Comparison of ENCODE assay signal across 19 cellular contexts in the genomic region with DNA sequence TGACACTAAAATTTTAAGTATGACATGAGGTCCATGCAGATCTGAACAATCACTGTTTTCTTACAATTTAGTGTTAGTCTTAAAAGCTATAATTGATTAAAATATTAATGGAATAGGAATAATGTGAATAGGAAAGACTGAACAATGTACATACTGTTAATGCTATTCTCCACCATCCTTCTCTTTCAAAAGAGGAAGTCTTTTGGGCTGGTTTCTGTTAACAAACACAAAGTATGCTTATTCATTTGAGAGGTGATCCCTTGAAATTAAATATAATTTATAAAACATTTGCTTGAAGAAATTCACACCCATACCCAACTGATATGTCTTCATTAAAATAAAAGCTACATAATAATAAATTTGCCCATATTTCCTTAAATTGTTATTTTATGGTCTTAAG. TPM values are rescaled to one million over a fixed set of nuclear protein-coding genes. Genes with fewer than 3 reads are reported as not detected.
DNase-seq lines count a peak whose midpoint lies in the region; ATAC-seq, FAIRE-seq and TF ChIP-seq lines count a peak whose summit lies in the region.
"Had no signal": no experiment of that assay in that cellular context is flagged by ENCODE, and none has a peak within 500 bp of the region (broad histone marks: within the 10 kb centered on the region; RNA-seq: fewer than 3 reads in every experiment).

No MANE protein-coding gene starts in this region.

- DNase-seq in CD1c-positive myeloid dendritic cell (ENCODE audit: extremely low spot score) (peak; percentile 19), GM12891 (ENCODE audit: insufficient read length, low spot score) (no peak), OCI-M1 (lab: John Stamatoyannopoulos, UW) (peak; percentile 38), GM12878 (ENCODE audit: low read depth, low spot score) (no peak), NCI-H524 treated with DMSO at 0.1 percent for 48 hours (lab: John Stamatoyannopoulos, UW) (no peak), MCF 10A (ENCODE audit: unreplicated experiment) (no peak)
- DNase-seq in activated T-cell treated with anti-CD3 and anti-CD28 coated beads, Interleukin-2, amount 50 U/mL, for 72 hours: no peak
- DNase-seq: CD4-positive, alpha-beta memory T cell; DMS153; DMS79; GDM1; GM23248 had no signal

- H3K9me3 ChIP-seq in GM12878 (replicated peaks; ENCODE audit: control insufficient read depth, insufficient read depth, low read length): no peaks in the 10 kb centered on the region
- H3K9me3 ChIP-seq: HAP-1 had no signal

- RAD21 ChIA-PET in GM12878 (lab: Charles Lee; ENCODE audit: unreplicated experiment): interaction anchor here (0.7 to 3.7 kb wide), 5 partner anchors 18 to 170 kb away, joined by 3 to 17 read pairs (median 6); no protein-coding TSS in a partner anchor

- FAIRE-seq in GM12891 (lab: Jason Lieb, UNC): no peak
- FAIRE-seq in GM12878 (lab: Jason Lieb, UNC): no peak
- FAIRE-seq: A204.1, HepG2 had no signal

- H3K9me3 Mint-ChIP-seq in activated T-cell treated with anti-CD3 and anti-CD28 coated beads, Interleukin-2, amount 50 U/mL, for 72 hours: no peaks in the 10 kb centered on the region
- H3K9me3 Mint-ChIP-seq in MCF 10A (ENCODE audit: unreplicated experiment): no peaks in the 10 kb centered on the region
- H3K9me3 Mint-ChIP-seq: CD4-positive, alpha-beta memory T cell had no signal

- no peak overlapping the region for H3K9ac ChIP-seq in GM12878 (ENCODE audit: control insufficient read depth, insufficient read depth, low read length)
- H3K9ac ChIP-seq: GM23248 had no signal

- no peak for TF ChIP-seq EP300 in GM12878 (IDR thresholded peaks at IDR 0.05; ENCODE audit: borderline replicate concordance in 1 of 2, control insufficient read depth in 1 of 2, low read depth in 2 of 2, low read length in 2 of 2)

- H3K27ac Mint-ChIP-seq in activated T-cell treated with anti-CD3 and anti-CD28 coated beads, Interleukin-2, amount 50 U/mL, for 72 hours: no peak overlapping the region
- no peak overlapping the region for H3K27ac Mint-ChIP-seq in MCF 10A (ENCODE audit: low read depth, unreplicated experiment)
- H3K27ac Mint-ChIP-seq: IgD-negative memory B cell had no signal

- CTCF ChIA-PET in GM12878 (lab: Yijun Ruan, JAX): interaction anchor here (0.7 to 1.6 kb wide), 3 partner anchors 41 to 170 kb away, joined by 3 to 4 read pairs (median 4); no protein-coding TSS in a partner anchor
- CTCF ChIA-PET in MCF 10A (lab: Yijun Ruan, JAX): interaction anchor here (1.2 kb wide), 1 partner anchor 156 kb away, joined by 3 read pairs; no protein-coding TSS in a partner anchor

- H4K20me1 ChIP-seq in GM12878 (ENCODE audit: control insufficient read depth, insufficient read depth): no peaks in the 10 kb centered on the region

- SMC1A ChIA-PET in GM12878 (lab: Charles Lee; ENCODE audit: uncharacterized antibody, unreplicated experiment): interaction anchor here (0.7 to 5.3 kb wide), 6 partner anchors 12 to 169 kb away, joined by 3 to 30 read pairs (median 4); no protein-coding TSS in a partner anchor

- peaks cover 18% of the 10 kb centered on the region for H3K4me1 Mint-ChIP-seq in activated T-cell treated with anti-CD3 and anti-CD28 coated beads, Interleukin-2, amount 50 U/mL, for 72 hours (ENCODE audit: low read depth)
- H3K4me1 Mint-ChIP-seq in MCF 10A (ENCODE audit: insufficient read depth, unreplicated experiment): peaks cover 5% of the 10 kb centered on the region

- TF ChIP-seq CTCF in GM12878 (IDR thresholded peaks at IDR 0.05 in 2 of 3, conservative IDR thresholded peaks at IDR 0.05 in 1 of 3; ENCODE audit: control insufficient read depth in 2 of 3, extremely low read depth in 1 of 3, insufficient read depth in 1 of 3, low read depth in 3 of 3, low read length in 3 of 3) (no peak), MCF 10A (IDR thresholded peaks at IDR 0.05; ENCODE audit: unreplicated experiment) (no peak)

- no peaks in the 10 kb centered on the region for H3K79me2 ChIP-seq in GM12878 (ENCODE audit: control insufficient read depth, insufficient read depth, low read length)

- H3K4me2 ChIP-seq in GM12878 (ENCODE audit: control insufficient read depth, insufficient read depth): no peak overlapping the region

- no peak for TF ChIP-seq RAD21 in GM12878 (IDR thresholded peaks at IDR 0.05; ENCODE audit: insufficient read depth, low read depth, low read length)

- peaks cover 1 to 9% of the 10 kb centered on the region in 2 donors for H3K36me3 Mint-ChIP-seq in activated T-cell treated with anti-CD3 and anti-CD28 coated beads, Interleukin-2, amount 50 U/mL, for 72 hours (ENCODE audit: insufficient read depth in 2 of 2)
- H3K36me3 Mint-ChIP-seq in MCF 10A (ENCODE audit: insufficient read depth, unreplicated experiment): peaks cover 66% of the 10 kb centered on the region

- no peaks in the 10 kb centered on the region for H3K27me3 Mint-ChIP-seq in activated T-cell treated with anti-CD3 and anti-CD28 coated beads, Interleukin-2, amount 50 U/mL, for 72 hours (ENCODE audit: low read depth)
- H3K27me3 Mint-ChIP-seq in MCF 10A (ENCODE audit: insufficient read depth, unreplicated experiment): no peaks in the 10 kb centered on the region
- H3K27me3 Mint-ChIP-seq: CD4-positive, alpha-beta memory T cell; IgD-negative memory B cell had no signal

- no peaks in the 10 kb centered on the region for H3K27me3 ChIP-seq in GM12878 (replicated peaks in 1 of 2; ENCODE audit: control insufficient read depth in 2 of 2, insufficient read depth in 2 of 2, low read length in 1 of 2)

- no peak overlapping the region for H3K27ac ChIP-seq in GM12878 (ENCODE audit: control insufficient read depth, insufficient read depth)
- H3K27ac ChIP-seq: C4-2B had no signal

- H2AFZ ChIP-seq in GM12878 (ENCODE audit: control insufficient read depth, low read depth, low read length): no peak overlapping the region
- H2AFZ ChIP-seq: GM23248 had no signal

- BruUV-seq in GM12878 (replicated peaks; lab: Mats Ljungman, UMichigan) (no TSS peak), MCF 10A (replicated peaks; lab: Mats Ljungman, UMichigan) (no TSS peak)

- no peak overlapping the region for H3K4me3 ChIP-seq in GM12878
- H3K4me3 ChIP-seq: GM23248, HAP-1 had no signal

- no peak for ATAC-seq in GM12878
- ATAC-seq in activated T-cell treated with anti-CD3 and anti-CD28 coated beads, Interleukin-2, amount 50 U/mL, for 72 hours (replicated peaks in 1 of 2): no peak
- ATAC-seq: HepG2 had no signal

- in situ Hi-C loops in GM12878 (cut with MboI): no loop called here

- H3K4me3 Mint-ChIP-seq in activated T-cell treated with anti-CD3 and anti-CD28 coated beads, Interleukin-2, amount 50 U/mL, for 72 hours: no peak overlapping the region
- H3K4me3 Mint-ChIP-seq in MCF 10A (ENCODE audit: unreplicated experiment): no peak overlapping the region
- H3K4me3 Mint-ChIP-seq: CD4-positive, alpha-beta memory T cell; IgD-negative memory B cell had no signal

- TF ChIP-seq POLR2A in GM12891 (IDR thresholded peaks at IDR 0.05; ENCODE audit: low read depth, low read length): no peak
- TF ChIP-seq POLR2A in GM12878 (IDR thresholded peaks at IDR 0.05; ENCODE audit: low read depth, low read length): no peak

- H3K36me3 ChIP-seq in GM12878 (ENCODE audit: control insufficient read depth in 2 of 2, insufficient read depth in 2 of 2, low read length in 1 of 2): peaks cover 1 to 19% of the 10 kb centered on the region in 2 experiments; a peak in 3 of 4 replicates

- 0 out of 2 replicates have a peak, but pooled peaks cover 8% of the 10 kb centered on the region for H3K4me1 ChIP-seq in GM12878 (ENCODE audit: control insufficient read depth, insufficient read depth, low read length)
- H3K4me1 ChIP-seq: HAP-1 had no signal

- POLR2A ChIA-PET in GM12878 (lab: Charles Lee): interaction anchor here (0.7 kb wide), 1 partner anchor 14 kb away, joined by 3 read pairs; no protein-coding TSS in a partner anchor
- POLR2A ChIA-PET in MCF 10A (lab: Yijun Ruan, JAX): interaction anchor here (0.5 kb wide), 1 partner anchor 12 kb away, joined by 4 read pairs; no protein-coding TSS in a partner anchor

- intact Hi-C loops in GM12878 (cut with micrococcal nuclease; ENCODE audit: unreplicated experiment) (no loop called here), MCF 10A (cut with micrococcal nuclease) (no loop called here)

RNA-seq across cellular contexts. Expression of gene STPG4, which starts 2.3 kb away (rescaled TPM):
- 0.06 TPM for polyA plus RNA-seq in GM12891 (2012; ENCODE audit: low read depth, missing spikeins)
- 0.81 and 1.6 TPM in 2 replicates for total RNA-seq in GM12878 (2013; cell fraction: nucleolus; rRNA removed)
- 0.22 and 0.23 TPM in 2 replicates for total RNA-seq in GM12878 (2014; rRNA removed)
- total RNA-seq in GM12878 (2014; rRNA removed; fragmentation: Illumina TruSeq; extraction: Trizol): 0.22 and 0.28 TPM in 2 replicates
- total RNA-seq in GM12878 (2021): not detected in 2 replicates
- polyA plus RNA-seq in GM12878 (2011; ENCODE audit: low read depth): not detected
- 0.07 and 0.15 TPM in 2 replicates for polyA plus RNA-seq in GM12878 (2011; rRNA removed)
- 0.03 and 0.07 TPM in 2 replicates for polyA plus RNA-seq in GM12878 (2011; cell fraction: cytosol; rRNA removed)
- 0.30 and 0.31 TPM in 2 replicates for polyA plus RNA-seq in GM12878 (2011; cell fraction: nucleus; rRNA removed)
- polyA plus RNA-seq in GM12878 (2012): 0.09 and 0.14 TPM in 2 replicates
- 0.10 TPM in 1 of 2 replicates, not detected in the other for polyA plus RNA-seq in GM12878 (2014; fragmentation: Illumina TruSeq; extraction: Trizol)
- polyA plus RNA-seq in GM12878 (2014; fragmentation: Nextera tagmentation; extraction: Ambion mirVana): not detected
- 0.22 and 0.29 TPM in 2 replicates for polyA plus RNA-seq in GM12878 (2014; rRNA removed)
- under 1 TPM; 0.16 to 0.19 TPM for polyA plus RNA-seq in GM12878 (2016; fragmentation: Nextera tagmentation; extraction: Ambion mirVana)
- polyA minus RNA-seq in GM12878 (2011; rRNA and poly(A)+ RNA removed): 0.29 and 0.67 TPM in 2 replicates
- polyA minus RNA-seq in GM12878 (2011; cell fraction: cytosol; rRNA and poly(A)+ RNA removed): not detected in 2 replicates
- polyA minus RNA-seq in GM12878 (2011; cell fraction: nucleus; rRNA and poly(A)+ RNA removed): 0.48 and 0.96 TPM in 2 replicates
- total RNA-seq in activated T-cell treated with anti-CD3 and anti-CD28 coated beads, Interleukin-2, amount 50 U/mL, for 72 hours: not detected
- 0.83 TPM in 1 of 2 replicates, not detected in the other for total RNA-seq in MCF 10A (2022)
- total RNA-seq: Daoy, GM23248, H4 had no signal
- polyA plus RNA-seq: CD4-positive, alpha-beta memory T cell; GM23248; IgD-negative memory B cell had no signal

RNA-seq across cellular contexts. Expression of gene CALM2, which starts 23.5 kb away (rescaled TPM):
- polyA plus RNA-seq in GM12891 (2012; ENCODE audit: low read depth, missing spikeins): 406 TPM
- total RNA-seq in GM12878 (2013; cell fraction: nucleolus; rRNA removed): 144 and 147 TPM in 2 replicates
- total RNA-seq in GM12878 (2014; rRNA removed): 287 and 392 TPM in 2 replicates
- total RNA-seq in GM12878 (2014; rRNA removed; fragmentation: Illumina TruSeq; extraction: Trizol): 459 and 463 TPM in 2 replicates
- 322 and 324 TPM in 2 replicates for total RNA-seq in GM12878 (2021)
- polyA plus RNA-seq in GM12878 (2011; ENCODE audit: low read depth): 265 TPM
- polyA plus RNA-seq in GM12878 (2011; rRNA removed): 602 and 880 TPM in 2 replicates
- polyA plus RNA-seq in GM12878 (2011; cell fraction: cytosol; rRNA removed): 153 and 208 TPM in 2 replicates
- polyA plus RNA-seq in GM12878 (2011; cell fraction: nucleus; rRNA removed): 177 and 264 TPM in 2 replicates
- 354 and 366 TPM in 2 replicates for polyA plus RNA-seq in GM12878 (2012)
- polyA plus RNA-seq in GM12878 (2014; fragmentation: Illumina TruSeq; extraction: Trizol): 460 and 489 TPM in 2 replicates
- 1,000 to 10,000 TPM; 1,104 to 1,835 TPM for polyA plus RNA-seq in GM12878 (2014; fragmentation: Nextera tagmentation; extraction: Ambion mirVana)
- polyA plus RNA-seq in GM12878 (2014; rRNA removed): 228 and 253 TPM in 2 replicates
- polyA plus RNA-seq in GM12878 (2016; fragmentation: Nextera tagmentation; extraction: Ambion mirVana): 100 to 1,000 TPM; 947 to 992 TPM
- polyA minus RNA-seq in GM12878 (2011; rRNA and poly(A)+ RNA removed): 106 and 167 TPM in 2 replicates
- 60.4 and 96.6 TPM in 2 replicates for polyA minus RNA-seq in GM12878 (2011; cell fraction: cytosol; rRNA and poly(A)+ RNA removed)
- polyA minus RNA-seq in GM12878 (2011; cell fraction: nucleus; rRNA and poly(A)+ RNA removed): 57.7 and 86.6 TPM in 2 replicates
- 100 to 1,000 TPM; 272 to 296 TPM for total RNA-seq in activated T-cell treated with anti-CD3 and anti-CD28 coated beads, Interleukin-2, amount 50 U/mL, for 72 hours
- total RNA-seq in MCF 10A (2022): 486 and 604 TPM in 2 replicates

Comparison
In these comparisons a context has a peak if more than half of its experiments do, and no peak if none do; other contexts are left out.
1. DNase-seq: peak in CD1c-positive myeloid dendritic cell (single experiment) and OCI-M1 (single experiment); none in GM12891 (single experiment), GM12878 (single experiment), activated T-cell treated with anti-CD3 and anti-CD28 coated beads, Interleukin-2, amount 50 U/mL, for 72 hours (0 of 2), NCI-H524 treated with DMSO at 0.1 percent for 48 hours (single experiment) and MCF 10A (single experiment).